In the genomic region with DNA sequence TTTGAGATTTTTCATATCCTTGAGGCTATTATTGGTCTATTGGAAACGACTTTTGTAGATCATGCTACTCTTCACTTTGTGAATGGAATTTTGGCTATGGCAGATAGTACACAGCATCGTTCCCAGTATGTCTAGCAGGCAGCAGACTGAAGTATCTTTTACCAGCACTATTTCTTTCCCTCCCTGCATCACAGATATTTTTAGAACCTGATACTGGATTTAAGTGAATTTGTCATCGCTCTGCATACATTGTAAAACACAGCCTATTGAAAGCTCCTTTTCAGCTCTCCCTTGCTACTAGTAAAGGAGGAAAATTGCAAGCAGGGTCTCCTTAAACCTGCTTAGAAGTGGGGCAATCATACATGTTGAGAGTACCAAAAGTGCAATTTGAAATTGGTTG, we compare ENCODE assay signal across 33 cellular contexts.
"Had no signal": no experiment of that assay in that cellular context is flagged by ENCODE, and none has a peak within 500 bp of the region (broad histone marks: within the 10 kb centered on the region; RNA-seq: fewer than 3 reads in every experiment).

No MANE protein-coding gene starts in this region.

- H3K4me1 Mint-ChIP-seq: activated B cell treated with CpG ODN at 0.5 μM for 24 hours; activated T-helper 17 cell treated with anti-CD3 and anti-CD28 coated beads, Interleukin-2, amount 50 U/mL, for 72 hours; central memory CD8-positive, alpha-beta T cell; T-helper 17 cell had no signal

- H3K4me3 ChIP-seq: breast epithelium, coronary artery, dorsolateral prefrontal cortex had no signal

- H3K27me3 Mint-ChIP-seq: activated B cell treated with CpG ODN at 0.5 μM for 24 hours; activated CD8-positive, alpha-beta T cell treated with anti-CD3 and anti-CD28 coated beads for 36 hours; activated naive CD8-positive, alpha-beta T cell; activated T-helper 17 cell treated with anti-CD3 and anti-CD28 coated beads, Interleukin-2, amount 50 U/mL, for 72 hours; brain; central memory CD8-positive, alpha-beta T cell; T-helper 17 cell had no signal

- H3K4me3 Mint-ChIP-seq: activated B cell treated with CpG ODN at 0.5 μM for 24 hours; activated CD8-positive, alpha-beta T cell treated with anti-CD3 and anti-CD28 coated beads for 36 hours; activated naive CD8-positive, alpha-beta T cell; activated T-cell treated with anti-CD3 and anti-CD28 coated beads, Interleukin-2, amount 50 U/mL, for 4 hours; activated T-helper 17 cell treated with anti-CD3 and anti-CD28 coated beads, Interleukin-2, amount 50 U/mL, for 72 hours; brain; central memory CD8-positive, alpha-beta T cell; dendritic cell treated with granulocyte-macrophage colony-stimulating factor and Interleukin-4, amounts not matched to agents 40 ng/mL and 50 ng/mL, for 4 days; endodermal cell; T-helper 17 cell; T-helper 2 cell treated with Interferon-gamma antibody and Interleukin-4, amounts not matched to agents 5 μg/mL and 100 μg/mL, for 36 hours had no signal

- H3K27ac ChIP-seq: breast epithelium, coronary artery, dorsolateral prefrontal cortex, WERI-Rb-1 had no signal

- FAIRE-seq: frontal cortex had no signal

- H3K36me3 ChIP-seq: breast epithelium, WERI-Rb-1 had no signal

- H3K4me1 ChIP-seq: breast epithelium had no signal

- ATAC-seq: activated CD4-positive, CD25-positive, alpha-beta regulatory T cell treated with anti-CD3 and anti-CD28 coated beads, Interleukin-2, amount 50 U/mL, for 24 hours; activated CD8-positive, alpha-beta T cell treated with anti-CD3 and anti-CD28 coated beads for 36 hours; activated T-cell treated with anti-CD3 and anti-CD28 coated beads, Interleukin-2, amount 50 U/mL, for 4 hours; activated T-helper 17 cell treated with anti-CD3 and anti-CD28 coated beads, Interleukin-2, amount 50 U/mL, for 72 hours; esophagus mucosa; T-helper 17 cell had no signal

- H3K9me3 Mint-ChIP-seq: activated CD8-positive, alpha-beta T cell treated with anti-CD3 and anti-CD28 coated beads for 36 hours; activated T-cell treated with anti-CD3 and anti-CD28 coated beads, Interleukin-2, amount 50 U/mL, for 4 hours; central memory CD8-positive, alpha-beta T cell; endodermal cell; T-helper 2 cell treated with Interferon-gamma antibody and Interleukin-4, amounts not matched to agents 5 μg/mL and 100 μg/mL, for 36 hours had no signal

- H3K27ac Mint-ChIP-seq: activated B cell treated with CpG ODN at 0.5 μM for 24 hours; activated CD8-positive, alpha-beta T cell treated with anti-CD3 and anti-CD28 coated beads for 36 hours; activated naive CD8-positive, alpha-beta T cell; activated T-helper 17 cell treated with anti-CD3 and anti-CD28 coated beads, Interleukin-2, amount 50 U/mL, for 72 hours; dendritic cell treated with granulocyte-macrophage colony-stimulating factor and Interleukin-4, amounts not matched to agents 40 ng/mL and 50 ng/mL, for 4 days; endodermal cell; T-helper 17 cell; T-helper 2 cell treated with Interferon-gamma antibody and Interleukin-4, amounts not matched to agents 5 μg/mL and 100 μg/mL, for 36 hours had no signal

- H3K36me3 Mint-ChIP-seq: activated naive CD8-positive, alpha-beta T cell; brain had no signal

- DNase-seq: activated B cell treated with CpG ODN at 0.5 μM for 24 hours; activated CD4-positive, alpha-beta T cell treated with anti-CD3 and anti-CD28 coated beads for 48 hours; activated CD4-positive, alpha-beta T cell treated with anti-CD3 and anti-CD28 coated beads, Interleukin-2, amount 50 U/mL, for 1 hour; activated CD4-positive, alpha-beta T cell treated with anti-CD3 and anti-CD28 coated beads, Interleukin-2, amount 50 U/mL, for 48 hours; activated CD8-positive, alpha-beta memory T cell treated with anti-CD3 and anti-CD28 coated beads for 24 hours; activated CD8-positive, alpha-beta T cell treated with anti-CD3 and anti-CD28 coated beads for 36 hours; activated effector memory CD4-positive, alpha-beta T cell treated with Interleukin-2 at 50 U/mL for 16 hours; activated gamma-delta T cell treated with Interleukin-2 at 50 U/mL for 16 hours; activated naive CD4-positive, alpha-beta T cell treated with anti-CD3 and anti-CD28 coated beads, Interleukin-2, amount 50 U/mL, for 16 hours; activated naive CD4-positive, alpha-beta T cell treated with Interleukin-2 at 50 U/mL for 16 hours; activated T-cell treated with anti-CD3 and anti-CD28 coated beads, Interleukin-2, amount 50 U/mL, for 4 hours; amygdala; aorta; dorsolateral prefrontal cortex; effector memory CD4-positive, alpha-beta T cell; endodermal cell; foreskin fibroblast; head of caudate nucleus; T-helper 1 cell; T-helper 17 cell; T1000; WERI-Rb-1 had no signal
